ENCODE assay signal across 13 cellular contexts in the genomic region with DNA sequence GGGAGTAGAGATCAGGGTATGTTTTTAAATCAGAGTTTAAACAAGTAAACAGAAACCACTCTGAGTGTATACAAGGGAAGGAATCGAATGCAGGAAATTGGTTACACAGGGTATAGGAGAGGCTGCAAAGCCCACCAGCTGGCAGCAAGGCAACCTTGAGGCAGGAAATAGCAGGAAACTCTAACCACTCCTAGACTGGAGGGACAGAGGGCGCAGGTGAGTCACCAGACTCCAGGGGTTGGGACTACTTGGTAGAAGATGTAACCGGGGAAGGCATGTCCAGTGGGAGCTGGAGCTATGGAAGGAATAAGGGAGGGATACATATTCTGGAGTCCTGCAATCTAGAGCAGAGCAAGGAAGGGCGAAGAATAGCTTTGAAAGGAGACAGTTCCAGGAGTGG.
A peak's percentile ranks its signal among the peaks of the same experiment; 100 is the strongest.
DNase-seq lines count a peak whose midpoint lies in the region; ATAC-seq and TF ChIP-seq lines count a peak whose summit lies in the region.
"Had no signal": no experiment of that assay in that cellular context is flagged by ENCODE, and none has a peak within 500 bp of the region (broad histone marks: within the 10 kb centered on the region; RNA-seq: fewer than 3 reads in every experiment).

No MANE protein-coding gene starts in this region.

- H3K27me3 Mint-ChIP-seq in WTC11 (ENCODE audit: low read depth), result peaks cover 11% of the 10 kb centered on the region

- H3K36me3 ChIP-seq in mucosa of descending colon (ENCODE audit: low read depth), result no peaks in the 10 kb centered on the region
- H3K36me3 ChIP-seq: heart left ventricle, neutrophil, Peyer's patch had no signal

- TF ChIP-seq CTCF in WTC11 (IDR thresholded peaks at IDR 0.05) (peak; percentile 30; the same call in 1 of the 2 replicates), mucosa of descending colon (IDR thresholded peaks at IDR 0.05) (no peak)

- H3K36me3 Mint-ChIP-seq in WTC11, result no peaks in the 10 kb centered on the region
- H3K36me3 Mint-ChIP-seq: brain had no signal

- no peaks in the 10 kb centered on the region for H3K4me1 Mint-ChIP-seq in WTC11
- H3K4me1 Mint-ChIP-seq: brain had no signal

- CTCF ChIA-PET in WTC11 (lab: Charles Lee), result interaction anchor here (0.6 to 1.4 kb wide), 23 partner anchors 9 to 1253 kb away, joined by 3 to 7 read pairs (median 3); no protein-coding TSS in a partner anchor

- ATAC-seq in WTC11 (peak; percentile 95), mucosa of descending colon (peak; percentile 53), HG02763 (IDR thresholded peaks at IDR 0.05; ENCODE audit: unreplicated experiment) (no peak)
- ATAC-seq: heart left ventricle had no signal

- H3K4me3 Mint-ChIP-seq in WTC11, result no peak overlapping the region
- H3K4me3 Mint-ChIP-seq: brain had no signal

- H3K9me3 Mint-ChIP-seq in WTC11, result peaks cover 3% of the 10 kb centered on the region; the same call in 1 of the 2 replicates

- no peak overlapping the region for H3K4me3 ChIP-seq in Jurkat, Clone E6-1 (ENCODE audit: low read length)
- H3K4me3 ChIP-seq in mucosa of descending colon, result no peak overlapping the region
- H3K4me3 ChIP-seq: heart left ventricle, Peyer's patch had no signal

- H3K27ac Mint-ChIP-seq in WTC11, result no peak overlapping the region
- H3K27ac Mint-ChIP-seq: brain had no signal

- POLR2A ChIA-PET in WTC11 (lab: Charles Lee), result no interaction called here

- H3K9me3 ChIP-seq in mucosa of descending colon, result no peaks in the 10 kb centered on the region
- H3K9me3 ChIP-seq: heart left ventricle, neutrophil, Peyer's patch had no signal

- DNase-seq in DMS53 (lab: John Stamatoyannopoulos, UW), result peak; percentile 79
- DNase-seq in Jurkat, Clone E6-1 (ENCODE audit: low read depth, low spot score), result peak; percentile 22
- peak; percentile 71 for DNase-seq in WTC11 (ENCODE audit: low spot score)
- DNase-seq in mucosa of descending colon, result peak in 2 of 3 donors; percentile 29 to 40
- no peak for DNase-seq in pons (ENCODE audit: low spot score)
- no peak for DNase-seq in NAMALWA (ENCODE audit: low spot score)
- no peak for DNase-seq in activated CD8-positive, alpha-beta memory T cell treated with anti-CD3 and anti-CD28 coated beads, Interleukin-2, amount 50 U/mL, for 48 hours
- DNase-seq: activated CD4-positive, alpha-beta T cell treated with anti-CD3 and anti-CD28 coated beads, Interleukin-2, amount 50 U/mL, for 4 hours; heart left ventricle; Peyer's patch had no signal

- H3K4me1 ChIP-seq in mucosa of descending colon (ENCODE audit: low read depth), result no peaks in the 10 kb centered on the region
- H3K4me1 ChIP-seq: Peyer's patch had no signal

- intact Hi-C loops in mucosa of descending colon (cut with DNase I, micrococcal nuclease), result no loop called here

TF ChIP-seq in WTC11, 78 proteins besides CTCF, POLR2A, EP300 and RAD21:
- TF ChIP-seq TEAD1 (CRISPR knock-in tag; IDR thresholded peaks at IDR 0.05) (0 out of 2 replicates have a peak, but pooled peaks have one; percentile 29), TP53 (CRISPR knock-in tag; IDR thresholded peaks at IDR 0.05) (no peak)
TF ChIP-seq in WTC11: peak in this region for 1.

Comparison
In these comparisons a context has a peak if more than half of its experiments do, and no peak if none do; other contexts are left out.
1. DNase-seq: peak in DMS53 (single experiment), Jurkat, Clone E6-1 (single experiment), WTC11 (single experiment) and mucosa of descending colon (2 of 3); none in pons (single experiment), NAMALWA (single experiment) and activated CD8-positive, alpha-beta memory T cell treated with anti-CD3 and anti-CD28 coated beads, Interleukin-2, amount 50 U/mL, for 48 hours (single experiment).